In genomic region chr7:133039614-133040013, GRCh38 we compare ENCODE assay signal across 15 cellular contexts.
"Had no signal": no experiment of that assay in that cellular context is flagged by ENCODE, and none has a peak within 500 bp of the region (broad histone marks: within the 10 kb centered on the region; RNA-seq: fewer than 3 reads in every experiment).

No MANE protein-coding gene starts in this region.

- H3K4me3 Mint-ChIP-seq: natural killer cell treated with Interleukin-12 subunit alpha and Interleukin-12 subunit beta and Interleukin-15 and Interleukin-18, amount 100 ng/mL, for 72 hours; neural progenitor cell had no signal

- H3K27me3 Mint-ChIP-seq: natural killer cell treated with Interleukin-12 subunit alpha and Interleukin-12 subunit beta and Interleukin-15 and Interleukin-18, amount 100 ng/mL, for 72 hours had no signal

- H3K27ac Mint-ChIP-seq: natural killer cell treated with Interleukin-12 subunit alpha and Interleukin-12 subunit beta and Interleukin-15 and Interleukin-18, amount 100 ng/mL, for 72 hours; neural progenitor cell had no signal

- ATAC-seq: esophagus mucosa; heart right ventricle; mucosa of descending colon; natural killer cell treated with Interleukin-12 subunit alpha and Interleukin-12 subunit beta and Interleukin-15 and Interleukin-18, amount 100 ng/mL, for 72 hours; sciatic nerve had no signal

- H3K36me3 Mint-ChIP-seq: natural killer cell treated with Interleukin-12 subunit alpha and Interleukin-12 subunit beta and Interleukin-15 and Interleukin-18, amount 100 ng/mL, for 72 hours had no signal

- H3K9me3 Mint-ChIP-seq: natural killer cell treated with Interleukin-12 subunit alpha and Interleukin-12 subunit beta and Interleukin-15 and Interleukin-18, amount 100 ng/mL, for 72 hours; neural progenitor cell had no signal

- DNase-seq: effector memory CD4-positive, alpha-beta T cell; gastrocnemius medialis; heart right ventricle; hypothalamus; kidney glomerular epithelial cell; mucosa of descending colon; stimulated activated CD4-positive, alpha-beta T cell treated with anti-CD3 and anti-CD28 coated beads, Interleukin-2, amount 100 ng/mL, for 24 hours; stimulated activated naive CD4-positive, alpha-beta T cell; stomach; substantia nigra; transverse colon had no signal
